15 cellular contexts compared by ENCODE assay signal in the genomic region with DNA sequence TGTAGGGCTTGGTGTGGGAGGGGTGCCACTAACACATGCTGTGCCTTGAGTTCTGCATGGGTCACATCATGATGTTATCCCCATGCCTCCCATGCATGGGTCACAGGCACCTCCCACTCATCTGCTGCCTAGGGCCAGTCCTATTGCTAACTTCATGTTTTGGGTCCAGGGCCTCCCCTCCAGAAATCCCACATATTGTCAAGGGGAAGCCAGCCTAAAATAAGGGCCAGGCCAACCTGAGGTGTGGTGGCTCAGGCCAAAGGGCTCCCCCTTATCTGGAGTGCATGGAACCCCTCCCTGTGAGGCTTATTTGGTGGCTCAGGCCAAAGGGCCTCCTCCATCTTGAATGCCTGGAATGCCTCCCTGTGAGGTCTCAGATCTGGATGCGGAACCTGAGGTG.
A peak's percentile ranks its signal among the peaks of the same experiment; 100 is the strongest.
DNase-seq lines count a peak whose midpoint lies in the region.
"Had no signal": no experiment of that assay in that cellular context is flagged by ENCODE, and none has a peak within 500 bp of the region (broad histone marks: within the 10 kb centered on the region; RNA-seq: fewer than 3 reads in every experiment).

No MANE protein-coding gene starts in this region.

- H3K9ac ChIP-seq in mesenchymal stem cell (ENCODE audit: low read length) (no peak overlapping the region), rectal smooth muscle tissue (ENCODE audit: low read length) (no peak overlapping the region)

- no peaks in the 10 kb centered on the region for H3K27me3 ChIP-seq in mesenchymal stem cell (ENCODE audit: control insufficient read depth in 1 of 2, insufficient read depth in 1 of 2, low read length in 2 of 2)
- no peaks in the 10 kb centered on the region for H3K27me3 ChIP-seq in rectal smooth muscle tissue (ENCODE audit: control insufficient read depth, insufficient read depth, low read length)
- H3K27me3 ChIP-seq: BE2C had no signal

- H3K23ac ChIP-seq in mesenchymal stem cell (ENCODE audit: low read length in 2 of 2) = no peak overlapping the region

- H3K4me1 ChIP-seq in mesenchymal stem cell (ENCODE audit: control insufficient read depth, insufficient read depth, low read depth, low read length) (peaks cover 29% of the 10 kb centered on the region), rectal smooth muscle tissue (ENCODE audit: control insufficient read depth, insufficient read depth, low read length) (peaks cover 35% of the 10 kb centered on the region)

- H3K79me1 ChIP-seq in mesenchymal stem cell (replicated peaks; ENCODE audit: low read length, poor library complexity, severe bottlenecking) = no peaks in the 10 kb centered on the region

- H3K9me3 ChIP-seq in mesenchymal stem cell (ENCODE audit: control insufficient read depth, low read length) = peaks cover 5% of the 10 kb centered on the region
- H3K9me3 ChIP-seq: BE2C had no signal

- no peak overlapping the region for H2BK15ac ChIP-seq in mesenchymal stem cell (ENCODE audit: low read depth, poor library complexity, severe bottlenecking)

- H2BK120ac ChIP-seq in mesenchymal stem cell (ENCODE audit: low read depth, low read length) = no peak overlapping the region

- H2BK5ac ChIP-seq in mesenchymal stem cell (ENCODE audit: low read depth, low read length, poor library complexity, severe bottlenecking) = no peak overlapping the region

- H2BK12ac ChIP-seq in mesenchymal stem cell (ENCODE audit: low read length in 2 of 2) = no peak overlapping the region

- no peak overlapping the region for H4K91ac ChIP-seq in mesenchymal stem cell (ENCODE audit: low read length)

- no peak overlapping the region for H3K4ac ChIP-seq in mesenchymal stem cell (ENCODE audit: low read depth in 1 of 2, low read length in 2 of 2)

- WGBS in mesenchymal stem cell = 96% methylated on average over 1 of the region's 1 CpG

- H3K36me3 ChIP-seq in mesenchymal stem cell (ENCODE audit: control insufficient read depth in 1 of 2, insufficient read depth in 2 of 2, low read depth in 1 of 2, low read length in 2 of 2) (peaks cover 0 to 3% of the 10 kb centered on the region in 2 experiments), rectal smooth muscle tissue (ENCODE audit: control insufficient read depth, insufficient read depth, low read length) (no peaks in the 10 kb centered on the region)
- H3K36me3 ChIP-seq: BE2C had no signal

- DNase-seq in mesenchymal stem cell (no peak), ureter (ENCODE audit: low spot score) (peak; percentile 17), Ammon's horn (ENCODE audit: low spot score) (no peak), UCSD-AML1 (lab: John Stamatoyannopoulos, UW; ENCODE audit: unreplicated experiment) (no peak), OCI-M1 (lab: John Stamatoyannopoulos, UW) (no peak)
- DNase-seq: BE2C, DND-41, GDM1, MV-4-11, NCI-H1417 treated with DMSO at 0.1 percent for 48 hours, NCI-H2029 treated with DMSO at 0.1 percent for 48 hours, NCI-H226, PC-9 had no signal

- H3K4me3 ChIP-seq in mesenchymal stem cell (ENCODE audit: insufficient read depth in 1 of 2, low read depth in 1 of 2, low read length in 2 of 2) = no peak overlapping the region
- H3K4me3 ChIP-seq in rectal smooth muscle tissue (ENCODE audit: low read length) = no peak overlapping the region
- H3K4me3 ChIP-seq: PC-9 had no signal

- no peak overlapping the region for H3K18ac ChIP-seq in mesenchymal stem cell (ENCODE audit: low read depth in 1 of 2, low read length in 2 of 2)

- peak overlapping the region; percentile 78 for H2AK5ac ChIP-seq in mesenchymal stem cell (ENCODE audit: low read length, severe bottlenecking)

- no peak overlapping the region for H3K14ac ChIP-seq in mesenchymal stem cell (ENCODE audit: low read length in 2 of 2)

- H3K27ac ChIP-seq in cingulate gyrus (ENCODE audit: low read depth, low read length) (peak overlapping the region; percentile 49), mesenchymal stem cell (ENCODE audit: low read length, poor library complexity, severe bottlenecking) (no peak overlapping the region), rectal smooth muscle tissue (ENCODE audit: low read depth, low read length) (peak overlapping the region; percentile 88)
- H3K27ac ChIP-seq: PC-9 had no signal

- H2AFZ ChIP-seq in mesenchymal stem cell (ENCODE audit: low read depth, low read length) = no peak overlapping the region
- H2AFZ ChIP-seq: PC-9 had no signal

- H3K4me2 ChIP-seq in mesenchymal stem cell (ENCODE audit: low read length, poor library complexity, severe bottlenecking) = no peak overlapping the region
- H3K4me2 ChIP-seq: PC-9 had no signal

- no peak overlapping the region for H4K8ac ChIP-seq in mesenchymal stem cell (ENCODE audit: low read length)
